15 cellular contexts compared by ENCODE assay signal in genomic region chr2:202084265-202084664, GRCh38. TPM values are rescaled to one million over a fixed set of nuclear protein-coding genes. Genes with fewer than 3 reads are reported as not detected.
A peak's percentile ranks its signal among the peaks of the same experiment; 100 is the strongest.
DNase-seq lines count a peak whose midpoint lies in the region; ATAC-seq and TF ChIP-seq lines count a peak whose summit lies in the region.
"Had no signal": no experiment of that assay in that cellular context is flagged by ENCODE, and none has a peak within 500 bp of the region (broad histone marks: within the 10 kb centered on the region; RNA-seq: fewer than 3 reads in every experiment).

No MANE protein-coding gene starts in this region.

- H3K4ac ChIP-seq in H9 (ENCODE audit: low read depth, low read length), result no peak overlapping the region

- peaks cover 9% of the 10 kb centered on the region; the same call in 1 of the 2 replicates for H3K4me1 ChIP-seq in H9 (ENCODE audit: insufficient read depth, low read length)
- H3K4me1 ChIP-seq: thyroid gland had no signal

- H4K20me1 ChIP-seq in H9 (ENCODE audit: control insufficient read depth, insufficient read depth, insufficient read length), result no peaks in the 10 kb centered on the region

- 0 out of 7 replicates have a peak overlapping the region, but pooled peaks of 2 of the 3 experiments have one; percentile 29 to 50 for H3K27ac Mint-ChIP-seq in H9
- H3K27ac Mint-ChIP-seq: endodermal cell had no signal

- no peak overlapping the region for H3K27ac ChIP-seq in H9 (ENCODE audit: insufficient read length, low read depth, low read length)
- H3K27ac ChIP-seq: thyroid gland, VCaP had no signal

- H3K4me3 ChIP-seq in foreskin fibroblast (ENCODE audit: low read depth in 1 of 2, low read length in 2 of 2), result no peak overlapping the region
- H3K4me3 ChIP-seq: K562, thyroid gland had no signal

- no peaks in the 10 kb centered on the region for H3K79me2 ChIP-seq in H9 (ENCODE audit: insufficient read depth, low read length)

- no peaks in the 10 kb centered on the region for H3K23me2 ChIP-seq in H9 (ENCODE audit: insufficient read length, low read depth, low read length, poor library complexity, severe bottlenecking)

- H3K23ac ChIP-seq in H9 (ENCODE audit: insufficient read length, low read depth, low read length), result no peak overlapping the region

- ATAC-seq in HG03097 (IDR thresholded peaks at IDR 0.05; ENCODE audit: low FRiP score, unreplicated experiment), result no peak
- no peak for ATAC-seq in HG03342 (IDR thresholded peaks at IDR 0.05; ENCODE audit: unreplicated experiment)
- ATAC-seq: K562 had no signal

- peak overlapping the region in 1 of 2 experiments; percentile 19; a peak in 1 of 5 replicates for H3K4me3 Mint-ChIP-seq in H9
- H3K4me3 Mint-ChIP-seq: endodermal cell had no signal

- H2BK15ac ChIP-seq in H9 (ENCODE audit: low read depth, low read length), result no peak overlapping the region

- H3K14ac ChIP-seq in H9 (ENCODE audit: insufficient read depth, low read length), result no peak overlapping the region

- no peak overlapping the region for H3K18ac ChIP-seq in H9 (ENCODE audit: insufficient read length, low read depth, low read length)

- peaks cover 11 to 14% of the 10 kb centered on the region in 2 experiments; a peak in 4 of 5 replicates for H3K9me3 Mint-ChIP-seq in H9

- no peak overlapping the region for H3K9ac ChIP-seq in H9 (ENCODE audit: extremely low read depth, insufficient read length, low read length)

- H3K79me1 ChIP-seq in H9 (ENCODE audit: insufficient read depth, low read depth, low read length, poor library complexity, severe bottlenecking), result no peaks in the 10 kb centered on the region

- no peak overlapping the region for H2BK12ac ChIP-seq in H9 (ENCODE audit: insufficient read length, low read depth, low read length)

- in situ Hi-C loops in KBM-7 (cut with MboI; ENCODE audit: low pct_unique_long_range_greater_than_20kb, low sequenced_read_pairs), result no loop called here

- H4K91ac ChIP-seq in H9 (ENCODE audit: insufficient read length, low read depth, low read length), result no peak overlapping the region

- H3T11ph ChIP-seq in H9 (ENCODE audit: low read length), result no peak overlapping the region

- H2AK5ac ChIP-seq in H9 (ENCODE audit: insufficient read length, low read length), result no peak overlapping the region

- TF ChIP-seq CTCF in H9 (conservative IDR thresholded peaks at IDR 0.05) (no peak), foreskin fibroblast (IDR thresholded peaks at IDR 0.05; ENCODE audit: low read depth, low read length) (no peak)

- WGBS in H9 (ENCODE audit: extremely low coverage, insufficient read length, low lambda C conversion rate), result no CpG with 5 or more reads among the region's 6 CpGs

- peaks cover 0 to 9% (median 6%) of the 10 kb centered on the region in 3 experiments; a peak in 3 of 7 replicates for H3K36me3 Mint-ChIP-seq in H9 (ENCODE audit: insufficient read depth in 1 of 3, low read depth in 3 of 3)

- no peak overlapping the region for H4K5ac ChIP-seq in H9 (ENCODE audit: insufficient read length, low read depth, low read length)

- no peak overlapping the region for H2BK5ac ChIP-seq in H9 (ENCODE audit: insufficient read length, low read length)

- H3K9me3 ChIP-seq in H9 (ENCODE audit: control insufficient read depth, low read depth, low read length), result no peaks in the 10 kb centered on the region
- H3K9me3 ChIP-seq: thyroid gland had no signal

- H4K8ac ChIP-seq in H9 (replicated peaks; ENCODE audit: insufficient read length, low read depth, low read length), result no peak overlapping the region

- no peak overlapping the region for H3K56ac ChIP-seq in H9 (ENCODE audit: insufficient read length, low read depth, low read length)

- no peak overlapping the region for H2BK120ac ChIP-seq in H9 (ENCODE audit: low read depth, low read length, poor library complexity, severe bottlenecking)

- peak; percentile 38 for DNase-seq in Ammon's horn (ENCODE audit: low spot score)
- no peak for DNase-seq in H9
- DNase-seq in NCI-H69 (lab: John Stamatoyannopoulos, UW), result peak; percentile 90
- DNase-seq in foreskin fibroblast, result peak; percentile 35 to 56
- DNase-seq in KBM-7, result no peak
- DNase-seq in OCI-M1 (lab: John Stamatoyannopoulos, UW), result no peak
- DNase-seq: AML-193, DND-41, endodermal cell, thyroid gland had no signal

- H2BK20ac ChIP-seq in H9 (ENCODE audit: low read depth, low read length, poor library complexity, severe bottlenecking), result no peak overlapping the region

- H2AFZ ChIP-seq in H9 (ENCODE audit: low read length), result no peak overlapping the region

- peaks cover 17 to 21% of the 10 kb centered on the region in 2 experiments for H3K4me1 Mint-ChIP-seq in H9

- no peak overlapping the region for H3K4me2 ChIP-seq in H9 (ENCODE audit: insufficient read depth, insufficient read length, low read length)

- H3K27me3 ChIP-seq in H9 (ENCODE audit: insufficient read depth, low read length), result no peaks in the 10 kb centered on the region
- H3K27me3 ChIP-seq: thyroid gland had no signal

- H3K27me3 Mint-ChIP-seq in H9 (ENCODE audit: low read depth), result no peaks in the 10 kb centered on the region; the same call in 1 of the 2 replicates

RNA-seq across cellular contexts. Expression of gene KIAA2012, which starts 11.2 kb away (rescaled TPM):
- not detected in 2 replicates for total RNA-seq in H9 (2021)
- total RNA-seq: glomerular endothelial cell, K562, thyroid gland had no signal

RNA-seq across cellular contexts. Expression of gene FZD7, which starts 50.6 kb away (rescaled TPM):
- 302 and 309 TPM in 2 replicates for total RNA-seq in H9 (2021)

Comparison
In these comparisons a context has a peak if more than half of its experiments do, and no peak if none do; other contexts are left out.
1. DNase-seq: peak in Ammon's horn (single experiment), NCI-H69 (single experiment) and foreskin fibroblast (2 of 2); none in H9 (single experiment), KBM-7 (single experiment) and OCI-M1 (single experiment).